28 cellular contexts compared by ENCODE assay signal in the genomic region with DNA sequence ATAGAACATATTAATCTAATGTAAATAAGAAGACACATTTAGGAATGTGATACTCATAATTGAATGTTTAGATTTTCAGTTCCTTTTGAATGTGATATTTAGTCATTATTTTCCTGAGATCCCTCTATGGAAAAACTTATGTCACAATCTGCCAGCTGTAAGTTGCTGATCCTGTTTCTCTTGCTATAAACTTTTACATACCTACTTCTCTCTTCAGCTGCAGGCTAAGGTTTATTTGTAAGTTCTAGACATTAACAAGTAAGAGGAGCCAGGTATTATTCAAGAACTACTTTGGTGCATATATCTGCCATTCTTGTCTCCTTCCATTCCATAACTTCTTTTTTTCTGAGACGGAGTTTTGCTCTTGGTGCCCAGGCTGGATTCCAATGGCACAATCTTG.
"Had no signal": no experiment of that assay in that cellular context is flagged by ENCODE, and none has a peak within 500 bp of the region (broad histone marks: within the 10 kb centered on the region; RNA-seq: fewer than 3 reads in every experiment).

No MANE protein-coding gene starts in this region.

- H3K27me3 ChIP-seq: adrenal gland, body of pancreas had no signal

- H3K4me3 ChIP-seq: adrenal gland, body of pancreas had no signal

- H3K4me1 ChIP-seq: adrenal gland had no signal

- H3K9me3 ChIP-seq: adrenal gland, body of pancreas had no signal

- H3K36me3 ChIP-seq: adrenal gland had no signal

- H3K27ac ChIP-seq: adrenal gland, body of pancreas, VCaP had no signal

- DNase-seq: activated B cell treated with CpG ODN at 0.5 μM for 24 hours; activated CD4-positive, alpha-beta memory T cell treated with anti-CD3 and anti-CD28 coated beads for 36 hours; activated CD4-positive, alpha-beta T cell treated with anti-CD3 and anti-CD28 coated beads for 4 hours; activated CD4-positive, alpha-beta T cell treated with anti-CD3 and anti-CD28 coated beads, Interleukin-2, amount 10 ng/mL, durations not matched to agents 24 days and 14 days; activated CD4-positive, alpha-beta T cell treated with anti-CD3 and anti-CD28 coated beads, Interleukin-2, amount 50 U/mL, for 1 hour; activated CD4-positive, alpha-beta T cell treated with anti-CD3 and anti-CD28 coated beads, Interleukin-2, amount 50 U/mL, for 4 hours; activated CD4-positive, CD25-positive, alpha-beta regulatory T cell treated with anti-CD3 and anti-CD28 coated beads, Interleukin-2, amount 50 U/mL, for 72 hours; activated CD8-positive, alpha-beta memory T cell treated with anti-CD3 and anti-CD28 coated beads, Interleukin-2, amount 50 U/mL, for 4 hours; activated CD8-positive, alpha-beta T cell treated with anti-CD3 and anti-CD28 coated beads for 36 hours; activated effector memory CD4-positive, alpha-beta T cell treated with anti-CD3 and anti-CD28 coated beads, Interleukin-2, amount 50 U/mL, for 16 hours; activated gamma-delta T cell treated with Interleukin-2 at 50 U/mL for 16 hours; activated naive CD4-positive, alpha-beta T cell; activated naive CD4-positive, alpha-beta T cell treated with anti-CD3 and anti-CD28 coated beads for 36 hours; activated naive CD4-positive, alpha-beta T cell treated with anti-CD3 and anti-CD28 coated beads, Interleukin-2, amount 50 U/mL, for 16 hours; activated naive CD8-positive, alpha-beta T cell treated with anti-CD3 and anti-CD28 coated beads for 36 hours; activated T-cell treated with anti-CD3 and anti-CD28 coated beads for 4 hours; activated T-cell treated with anti-CD3 and anti-CD28 coated beads, Interleukin-2, amount 50 U/mL, for 1 hour; activated T-cell treated with anti-CD3 and anti-CD28 coated beads, Interleukin-2, amount 50 U/mL, for 4 hours; activated T-cell treated with anti-CD3 and anti-CD28 coated beads, Interleukin-2, amount 50 U/mL, for 72 hours; adrenal gland; amniotic stem cell; aorta; body of pancreas; central memory CD4-positive, alpha-beta T cell; T-cell; T-helper 17 cell; T1000 had no signal
